20 cellular contexts compared by ENCODE assay signal in genomic region chr3:37216597-37217097, GRCh38. TPM values are rescaled to one million over a fixed set of nuclear protein-coding genes. Genes with fewer than 3 reads are reported as not detected.
DNase-seq lines count a peak whose midpoint lies in the region; ATAC-seq and TF ChIP-seq lines count a peak whose summit lies in the region.
"Had no signal": no experiment of that assay in that cellular context is flagged by ENCODE, and none has a peak within 500 bp of the region (broad histone marks: within the 10 kb centered on the region; RNA-seq: fewer than 3 reads in every experiment).

No MANE protein-coding gene starts in this region.

- peaks cover 44% of the 10 kb centered on the region for H3K4me1 ChIP-seq in CD8-positive, alpha-beta memory T cell (ENCODE audit: insufficient read depth, low read length)
- H3K4me1 ChIP-seq in foreskin keratinocyte, result peaks cover 22% of the 10 kb centered on the region

- H3K4me3 ChIP-seq in CD8-positive, alpha-beta memory T cell (ENCODE audit: low read length), result peak overlapping the region; percentile 19
- H3K4me3 ChIP-seq in lower leg skin (ENCODE audit: low read depth, poor library complexity, severe bottlenecking), result no peak overlapping the region
- H3K4me3 ChIP-seq: A549, GM23248, PC-9 had no signal

- DNase-seq in activated T-cell treated with anti-CD3 and anti-CD28 coated beads, Interleukin-2, amount 50 U/mL, for 4 hours, result no peak
- DNase-seq in activated T-cell treated with anti-CD3 and anti-CD28 coated beads, Interleukin-2, amount 50 U/mL, for 24 hours, result no peak
- peak in 2 of 5 donors; percentile 26 to 69 for DNase-seq in CD8-positive, alpha-beta memory T cell
- no peak for DNase-seq in natural killer cell treated with Interleukin-12 subunit alpha and Interleukin-12 subunit beta and Interleukin-15 and Interleukin-18, amount 100 ng/mL, for 72 hours (ENCODE audit: low spot score)
- DNase-seq in lower leg skin (ENCODE audit: low spot score in 2 of 2), result no peak
- DNase-seq in foreskin keratinocyte, result no peak
- DNase-seq: GF-D8, GM23248, Karpas-422, MM.1S, NCI-H1105 treated with DMSO at 0.1 percent for 48 hours, NCI-H187, NCI-H446 treated with DMSO at 0.1 percent for 48 hours, NCI-H748 treated with DMSO at 0.1 percent for 48 hours, PC-9 had no signal

- H3K4me1 Mint-ChIP-seq in activated T-cell treated with anti-CD3 and anti-CD28 coated beads, Interleukin-2, amount 50 U/mL, for 4 hours (ENCODE audit: low read depth), result peaks cover 35% of the 10 kb centered on the region
- H3K4me1 Mint-ChIP-seq in activated T-cell treated with anti-CD3 and anti-CD28 coated beads, Interleukin-2, amount 50 U/mL, for 24 hours (ENCODE audit: low read depth), result peaks cover 25% of the 10 kb centered on the region
- H3K4me1 Mint-ChIP-seq in CD8-positive, alpha-beta memory T cell, result peaks cover 51 to 67% (median 59%) of the 10 kb centered on the region in 3 donors
- H3K4me1 Mint-ChIP-seq in activated T-helper 17 cell treated with anti-CD3 and anti-CD28 coated beads, Interleukin-2, amount 50 U/mL, for 72 hours, result peaks cover 11% of the 10 kb centered on the region
- H3K4me1 Mint-ChIP-seq in natural killer cell treated with Interleukin-12 subunit alpha and Interleukin-12 subunit beta and Interleukin-15 and Interleukin-18, amount 100 ng/mL, for 72 hours (ENCODE audit: low read depth in 2 of 2), result peaks cover 8 to 26% of the 10 kb centered on the region in 2 donors

- no peak overlapping the region for H3K4me3 Mint-ChIP-seq in activated T-cell treated with anti-CD3 and anti-CD28 coated beads, Interleukin-2, amount 50 U/mL, for 4 hours
- H3K4me3 Mint-ChIP-seq in activated T-cell treated with anti-CD3 and anti-CD28 coated beads, Interleukin-2, amount 50 U/mL, for 24 hours, result no peak overlapping the region
- peak overlapping the region; percentile 51 to 72 (median 58) for H3K4me3 Mint-ChIP-seq in CD8-positive, alpha-beta memory T cell
- H3K4me3 Mint-ChIP-seq in activated T-helper 17 cell treated with anti-CD3 and anti-CD28 coated beads, Interleukin-2, amount 50 U/mL, for 72 hours, result peak overlapping the region; percentile 9
- peak overlapping the region; percentile 33 for H3K4me3 Mint-ChIP-seq in natural killer cell treated with Interleukin-12 subunit alpha and Interleukin-12 subunit beta and Interleukin-15 and Interleukin-18, amount 100 ng/mL, for 72 hours
- H3K4me3 Mint-ChIP-seq: CD14-positive monocyte had no signal

- no peak overlapping the region for H3K27ac Mint-ChIP-seq in activated T-cell treated with anti-CD3 and anti-CD28 coated beads, Interleukin-2, amount 50 U/mL, for 24 hours
- peak overlapping the region; percentile 56 to 94 (median 80) for H3K27ac Mint-ChIP-seq in CD8-positive, alpha-beta memory T cell
- H3K27ac Mint-ChIP-seq in activated T-helper 17 cell treated with anti-CD3 and anti-CD28 coated beads, Interleukin-2, amount 50 U/mL, for 72 hours, result peak overlapping the region; percentile 15
- peak overlapping the region; percentile 9 to 12 for H3K27ac Mint-ChIP-seq in natural killer cell treated with Interleukin-12 subunit alpha and Interleukin-12 subunit beta and Interleukin-15 and Interleukin-18, amount 100 ng/mL, for 72 hours
- H3K27ac Mint-ChIP-seq: CD14-positive monocyte had no signal

- WGBS in lower leg skin, 2 donors, result 78 to 79% methylated on average over 3 of the region's 3 CpGs

- no peak overlapping the region for H3K27ac ChIP-seq in CD8-positive, alpha-beta memory T cell (ENCODE audit: low read depth, low read length)
- H3K27ac ChIP-seq in foreskin keratinocyte, result no peak overlapping the region
- H3K27ac ChIP-seq: GM23248, PC-9 had no signal

- intact Hi-C loops in lower leg skin (cut with DNase I; ENCODE audit: low total_unique reads), result no loop called here

- CTCF ChIA-PET in CD8-positive, alpha-beta memory T cell (lab: Charles Lee), result interaction anchor here (1.0 to 2.7 kb wide), 4 partner anchors 8 to 258 kb away, joined by 3 to 15 read pairs (median 4); no protein-coding TSS in a partner anchor

- POLR2A ChIA-PET in CD8-positive, alpha-beta memory T cell (lab: Charles Lee), result interaction anchor here (0.6 to 1.4 kb wide), 3 partner anchors 11 to 224 kb away, joined by 3 read pairs; partner anchors contain the start of gene EPM2AIP1

- TF ChIP-seq CTCF in lower leg skin (IDR thresholded peaks at IDR 0.05), result no peak
- no peak for TF ChIP-seq CTCF in foreskin keratinocyte (conservative IDR thresholded peaks at IDR 0.05)

- H3K36me3 ChIP-seq in CD8-positive, alpha-beta memory T cell (ENCODE audit: insufficient read depth, low read length), result no peaks in the 10 kb centered on the region

- ATAC-seq in activated T-cell treated with anti-CD3 and anti-CD28 coated beads, Interleukin-2, amount 50 U/mL, for 4 hours, result peak; percentile 74 to 83
- peak; percentile 76 for ATAC-seq in activated T-helper 17 cell treated with anti-CD3 and anti-CD28 coated beads, Interleukin-2, amount 50 U/mL, for 72 hours (replicated peaks)
- peak; percentile 29 to 66 for ATAC-seq in natural killer cell treated with Interleukin-12 subunit alpha and Interleukin-12 subunit beta and Interleukin-15 and Interleukin-18, amount 100 ng/mL, for 72 hours
- ATAC-seq in HG02970 (IDR thresholded peaks at IDR 0.05; ENCODE audit: low FRiP score, unreplicated experiment) (no peak), foreskin keratinocyte (no peak)
- ATAC-seq: A549, HCT116 had no signal

- H3K9me3 Mint-ChIP-seq in activated T-cell treated with anti-CD3 and anti-CD28 coated beads, Interleukin-2, amount 50 U/mL, for 4 hours, result no peaks in the 10 kb centered on the region
- H3K9me3 Mint-ChIP-seq in activated T-cell treated with anti-CD3 and anti-CD28 coated beads, Interleukin-2, amount 50 U/mL, for 24 hours, result no peaks in the 10 kb centered on the region
- no peaks in the 10 kb centered on the region for H3K9me3 Mint-ChIP-seq in CD8-positive, alpha-beta memory T cell
- H3K9me3 Mint-ChIP-seq in activated T-helper 17 cell treated with anti-CD3 and anti-CD28 coated beads, Interleukin-2, amount 50 U/mL, for 72 hours, result no peaks in the 10 kb centered on the region
- no peaks in the 10 kb centered on the region for H3K9me3 Mint-ChIP-seq in natural killer cell treated with Interleukin-12 subunit alpha and Interleukin-12 subunit beta and Interleukin-15 and Interleukin-18, amount 100 ng/mL, for 72 hours

- no peaks in the 10 kb centered on the region for H3K9me3 ChIP-seq in CD8-positive, alpha-beta memory T cell (ENCODE audit: low read length)

- no peaks in the 10 kb centered on the region for H3K27me3 ChIP-seq in CD8-positive, alpha-beta memory T cell (ENCODE audit: insufficient read depth, low read length, poor library complexity, severe bottlenecking)
- H3K27me3 ChIP-seq in foreskin keratinocyte, result no peaks in the 10 kb centered on the region

- no peak for TF ChIP-seq POLR2A in lower leg skin (IDR thresholded peaks at IDR 0.05)

- no peaks in the 10 kb centered on the region for H3K36me3 Mint-ChIP-seq in activated T-cell treated with anti-CD3 and anti-CD28 coated beads, Interleukin-2, amount 50 U/mL, for 4 hours (ENCODE audit: insufficient read depth)
- no peaks in the 10 kb centered on the region for H3K36me3 Mint-ChIP-seq in activated T-cell treated with anti-CD3 and anti-CD28 coated beads, Interleukin-2, amount 50 U/mL, for 24 hours (ENCODE audit: low read depth)
- H3K36me3 Mint-ChIP-seq in CD8-positive, alpha-beta memory T cell, result peaks cover 0 to under 1% (median 0%) of the 10 kb centered on the region in 3 donors
- H3K36me3 Mint-ChIP-seq in activated T-helper 17 cell treated with anti-CD3 and anti-CD28 coated beads, Interleukin-2, amount 50 U/mL, for 72 hours (ENCODE audit: low read depth), result no peaks in the 10 kb centered on the region
- H3K36me3 Mint-ChIP-seq in natural killer cell treated with Interleukin-12 subunit alpha and Interleukin-12 subunit beta and Interleukin-15 and Interleukin-18, amount 100 ng/mL, for 72 hours, result no peaks in the 10 kb centered on the region
- H3K36me3 Mint-ChIP-seq: CD14-positive monocyte had no signal

- H3K27me3 Mint-ChIP-seq in activated T-cell treated with anti-CD3 and anti-CD28 coated beads, Interleukin-2, amount 50 U/mL, for 4 hours (ENCODE audit: low read depth), result no peaks in the 10 kb centered on the region
- H3K27me3 Mint-ChIP-seq in activated T-cell treated with anti-CD3 and anti-CD28 coated beads, Interleukin-2, amount 50 U/mL, for 24 hours, result no peaks in the 10 kb centered on the region
- no peaks in the 10 kb centered on the region for H3K27me3 Mint-ChIP-seq in CD8-positive, alpha-beta memory T cell
- H3K27me3 Mint-ChIP-seq in activated T-helper 17 cell treated with anti-CD3 and anti-CD28 coated beads, Interleukin-2, amount 50 U/mL, for 72 hours, result no peaks in the 10 kb centered on the region
- no peaks in the 10 kb centered on the region for H3K27me3 Mint-ChIP-seq in natural killer cell treated with Interleukin-12 subunit alpha and Interleukin-12 subunit beta and Interleukin-15 and Interleukin-18, amount 100 ng/mL, for 72 hours

RNA-seq across cellular contexts. Expression of gene GOLGA4, which starts 26.4 kb away (rescaled TPM):
- 10 to 100 TPM; 31.5 to 37.0 (median 32.1) TPM for total RNA-seq in activated T-cell treated with anti-CD3 and anti-CD28 coated beads, Interleukin-2, amount 50 U/mL, for 4 hours
- 10 to 100 TPM; 39.4 to 42.1 TPM for total RNA-seq in CD8-positive, alpha-beta memory T cell
- polyA plus RNA-seq in CD8-positive, alpha-beta memory T cell, result 38.6 TPM
- total RNA-seq in activated T-helper 17 cell treated with anti-CD3 and anti-CD28 coated beads, Interleukin-2, amount 50 U/mL, for 72 hours, result 10 to 100 TPM; 39.2 to 46.1 TPM
- 10 to 100 TPM; 55.1 to 91.3 TPM for total RNA-seq in natural killer cell treated with Interleukin-12 subunit alpha and Interleukin-12 subunit beta and Interleukin-15 and Interleukin-18, amount 100 ng/mL, for 72 hours
- 100 to 1,000 TPM; 123 to 132 (median 125) TPM for total RNA-seq in lower leg skin
- total RNA-seq in foreskin keratinocyte, result 72.8 and 74.1 TPM in 2 replicates
- 24.4 and 25.9 TPM in 2 replicates for polyA plus RNA-seq in foreskin keratinocyte

RNA-seq across cellular contexts. Expression of gene LRRFIP2, which starts 42.3 kb away (rescaled TPM):
- total RNA-seq in activated T-cell treated with anti-CD3 and anti-CD28 coated beads, Interleukin-2, amount 50 U/mL, for 4 hours, result 10 to 100 TPM; 24.8 to 40.8 (median 26.6) TPM
- 10 to 100 TPM; 34.1 to 34.3 TPM for total RNA-seq in CD8-positive, alpha-beta memory T cell
- 21.9 TPM for polyA plus RNA-seq in CD8-positive, alpha-beta memory T cell
- 10 to 100 TPM; 36.6 to 41.3 TPM for total RNA-seq in activated T-helper 17 cell treated with anti-CD3 and anti-CD28 coated beads, Interleukin-2, amount 50 U/mL, for 72 hours
- 10 to 100 TPM; 37.2 to 52.0 TPM for total RNA-seq in natural killer cell treated with Interleukin-12 subunit alpha and Interleukin-12 subunit beta and Interleukin-15 and Interleukin-18, amount 100 ng/mL, for 72 hours
- 100 to 1,000 TPM in 1 of 4 donors, 10 to 100 TPM in 3; 67.1 to 102 (median 83.1) TPM for total RNA-seq in lower leg skin
- total RNA-seq in foreskin keratinocyte, result 76.7 and 80.5 TPM in 2 replicates
- 41.6 and 49.1 TPM in 2 replicates for polyA plus RNA-seq in foreskin keratinocyte

Comparison
In these comparisons a context has a peak if more than half of its experiments do, and no peak if none do; other contexts are left out.
1. ATAC-seq: peak in activated T-cell treated with anti-CD3 and anti-CD28 coated beads, Interleukin-2, amount 50 U/mL, for 4 hours (2 of 2), activated T-helper 17 cell treated with anti-CD3 and anti-CD28 coated beads, Interleukin-2, amount 50 U/mL, for 72 hours (single experiment) and natural killer cell treated with Interleukin-12 subunit alpha and Interleukin-12 subunit beta and Interleukin-15 and Interleukin-18, amount 100 ng/mL, for 72 hours (2 of 2); none in HG02970 (single experiment) and foreskin keratinocyte (single experiment).
2. H3K4me3 Mint-ChIP-seq: peak in CD8-positive, alpha-beta memory T cell (7 of 7), activated T-helper 17 cell treated with anti-CD3 and anti-CD28 coated beads, Interleukin-2, amount 50 U/mL, for 72 hours (single experiment) and natural killer cell treated with Interleukin-12 subunit alpha and Interleukin-12 subunit beta and Interleukin-15 and Interleukin-18, amount 100 ng/mL, for 72 hours (single experiment); none in activated T-cell treated with anti-CD3 and anti-CD28 coated beads, Interleukin-2, amount 50 U/mL, for 4 hours (single experiment) and activated T-cell treated with anti-CD3 and anti-CD28 coated beads, Interleukin-2, amount 50 U/mL, for 24 hours (single experiment).